ENCODE assay signal across 18 cellular contexts in genomic region chr9:122332083-122332482, GRCh38. TPM values are rescaled to one million over a fixed set of nuclear protein-coding genes. Genes with fewer than 3 reads are reported as not detected.
DNase-seq lines count a peak whose midpoint lies in the region; ATAC-seq, FAIRE-seq and TF ChIP-seq lines count a peak whose summit lies in the region.
"Had no signal": no experiment of that assay in that cellular context is flagged by ENCODE, and none has a peak within 500 bp of the region (broad histone marks: within the 10 kb centered on the region; RNA-seq: fewer than 3 reads in every experiment).

No MANE protein-coding gene starts in this region.

- no peaks in the 10 kb centered on the region for H3K9me3 ChIP-seq in GM12878 (replicated peaks; ENCODE audit: control insufficient read depth, insufficient read depth, low read length)
- H3K9me3 ChIP-seq in CD8-positive, alpha-beta memory T cell (ENCODE audit: low read length): no peaks in the 10 kb centered on the region
- H3K9me3 ChIP-seq: vagina had no signal

- H3K4me2 ChIP-seq in GM12878 (ENCODE audit: control insufficient read depth, insufficient read depth): no peak overlapping the region
- H3K4me2 ChIP-seq: smooth muscle cell had no signal

- TF ChIP-seq POLR2A in GM12878 (IDR thresholded peaks at IDR 0.05; ENCODE audit: low read depth, low read length): no peak

- no peak for TF ChIP-seq EP300 in GM12878 (IDR thresholded peaks at IDR 0.05; ENCODE audit: borderline replicate concordance in 1 of 2, control insufficient read depth in 1 of 2, low read depth in 2 of 2, low read length in 2 of 2)

- TF ChIP-seq CTCF in GM12878 (IDR thresholded peaks at IDR 0.05 in 2 of 3, conservative IDR thresholded peaks at IDR 0.05 in 1 of 3; ENCODE audit: control insufficient read depth in 2 of 3, extremely low read depth in 1 of 3, insufficient read depth in 1 of 3, low read depth in 3 of 3, low read length in 3 of 3): no peak

- no peak overlapping the region for H2AFZ ChIP-seq in GM12878 (ENCODE audit: control insufficient read depth, low read depth, low read length)

- peak overlapping the region in 1 of 8 donors; percentile 6 for H3K27ac Mint-ChIP-seq in CD8-positive, alpha-beta memory T cell

- intact Hi-C loops in GM12878 (cut with micrococcal nuclease; ENCODE audit: unreplicated experiment): no loop called here

- no peak overlapping the region for H3K9ac ChIP-seq in GM12878 (ENCODE audit: control insufficient read depth, insufficient read depth, low read length)

- no peaks in the 10 kb centered on the region for H3K27me3 ChIP-seq in GM12878 (replicated peaks in 1 of 2; ENCODE audit: control insufficient read depth in 2 of 2, insufficient read depth in 2 of 2, low read length in 1 of 2)
- H3K27me3 ChIP-seq in CD8-positive, alpha-beta memory T cell (ENCODE audit: insufficient read depth, low read length, poor library complexity, severe bottlenecking): no peaks in the 10 kb centered on the region
- H3K27me3 ChIP-seq: vagina had no signal

- POLR2A ChIA-PET in GM12878 (lab: Charles Lee): no interaction called here
- POLR2A ChIA-PET in CD8-positive, alpha-beta memory T cell (lab: Charles Lee): no interaction called here

- H3K27ac ChIP-seq in GM12878 (ENCODE audit: control insufficient read depth, insufficient read depth): no peak overlapping the region
- H3K27ac ChIP-seq in CD8-positive, alpha-beta memory T cell (ENCODE audit: low read depth, low read length): no peak overlapping the region
- H3K27ac ChIP-seq: brain microvascular endothelial cell, SK-N-MC, vagina, WERI-Rb-1 had no signal

- CTCF ChIA-PET in GM12878 (lab: Yijun Ruan, JAX): no interaction called here
- CTCF ChIA-PET in CD8-positive, alpha-beta memory T cell (lab: Charles Lee): no interaction called here

- RAD21 ChIA-PET in GM12878 (lab: Charles Lee; ENCODE audit: unreplicated experiment): no interaction called here

- no peaks in the 10 kb centered on the region for H4K20me1 ChIP-seq in GM12878 (ENCODE audit: control insufficient read depth, insufficient read depth)

- peaks cover 0 to 16% (median 7%) of the 10 kb centered on the region in 3 donors for H3K36me3 Mint-ChIP-seq in CD8-positive, alpha-beta memory T cell

- H3K36me3 ChIP-seq in GM12878 (ENCODE audit: control insufficient read depth in 2 of 2, insufficient read depth in 2 of 2, low read length in 1 of 2): no peaks in the 10 kb centered on the region; a peak in 2 of 4 replicates
- no peaks in the 10 kb centered on the region for H3K36me3 ChIP-seq in CD8-positive, alpha-beta memory T cell (ENCODE audit: insufficient read depth, low read length)
- H3K36me3 ChIP-seq: brain microvascular endothelial cell, vagina, WERI-Rb-1 had no signal

- no TSS peak for BruUV-seq in GM12878 (replicated peaks; lab: Mats Ljungman, UMichigan)

- no peaks in the 10 kb centered on the region for H3K27me3 Mint-ChIP-seq in CD8-positive, alpha-beta memory T cell
- H3K27me3 Mint-ChIP-seq: stimulated activated naive CD8-positive, alpha-beta T cell treated with anti-CD3 and anti-CD28 coated beads, Interleukin-15, Interleukin-2, amounts not matched to agents 100 ng/mL and 50 ng/mL, for 24 hours had no signal

- no peaks in the 10 kb centered on the region for H3K9me3 Mint-ChIP-seq in CD8-positive, alpha-beta memory T cell
- H3K9me3 Mint-ChIP-seq: stimulated activated naive CD8-positive, alpha-beta T cell treated with anti-CD3 and anti-CD28 coated beads, Interleukin-15, Interleukin-2, amounts not matched to agents 100 ng/mL and 50 ng/mL, for 24 hours had no signal

- H3K4me1 ChIP-seq in GM12878 (ENCODE audit: control insufficient read depth, insufficient read depth, low read length): 0 out of 2 replicates have a peak, but pooled peaks cover under 1% of the 10 kb centered on the region
- H3K4me1 ChIP-seq in CD8-positive, alpha-beta memory T cell (ENCODE audit: insufficient read depth, low read length): no peaks in the 10 kb centered on the region
- H3K4me1 ChIP-seq: vagina had no signal

- no peak overlapping the region for H3K4me3 Mint-ChIP-seq in CD8-positive, alpha-beta memory T cell
- H3K4me3 Mint-ChIP-seq: stimulated activated naive CD8-positive, alpha-beta T cell treated with anti-CD3 and anti-CD28 coated beads, Interleukin-15, Interleukin-2, amounts not matched to agents 100 ng/mL and 50 ng/mL, for 24 hours had no signal

- H3K4me3 ChIP-seq in GM12878: no peak overlapping the region
- no peak overlapping the region for H3K4me3 ChIP-seq in CD8-positive, alpha-beta memory T cell (ENCODE audit: low read length)
- H3K4me3 ChIP-seq: SK-N-MC, smooth muscle cell, vagina had no signal

- DNase-seq in DMS79 (lab: John Stamatoyannopoulos, UW): peak; percentile 55
- DNase-seq in Kasumi-1 (lab: John Stamatoyannopoulos, UW): peak; percentile 67 to 74
- no peak for DNase-seq in GM12878 (ENCODE audit: low read depth, low spot score)
- peak; percentile 58 to 90 for DNase-seq in lung microvascular endothelial cell (ENCODE audit: low read depth in 2 of 2)
- DNase-seq in urothelium cell line (ENCODE audit: low spot score): no peak
- no peak for DNase-seq in NCI-H2227 treated with DMSO at 0.1 percent for 48 hours (lab: John Stamatoyannopoulos, UW)
- no peak for DNase-seq in CD8-positive, alpha-beta memory T cell
- DNase-seq: AML-193, brain microvascular endothelial cell, IMR-90, NCI-H1092, NCI-H345, WERI-Rb-1 had no signal

- FAIRE-seq in GM12878 (lab: Jason Lieb, UNC): no peak
- FAIRE-seq in urothelium cell line (lab: Jason Lieb, UNC): no peak

- H3K79me2 ChIP-seq in GM12878 (ENCODE audit: control insufficient read depth, insufficient read depth, low read length): no peaks in the 10 kb centered on the region

- ATAC-seq in GM12878 (peak; percentile 36; the same call in 1 of the 3 replicates), GM21381 (IDR thresholded peaks at IDR 0.05; ENCODE audit: unreplicated experiment) (no peak)

- 58% methylated on average over 6 of the region's 6 CpGs for WGBS in GM12878 (ENCODE audit: insufficient coverage, insufficient replicate concordance, low lambda C conversion rate, missing lambda C conversion rate)

- TF ChIP-seq RAD21 in GM12878 (IDR thresholded peaks at IDR 0.05; ENCODE audit: insufficient read depth, low read depth, low read length): no peak

- in situ Hi-C loops in GM12878 (cut with MboI): no loop called here

- H3K4me1 Mint-ChIP-seq in CD8-positive, alpha-beta memory T cell: no peaks in the 10 kb centered on the region

- SMC1A ChIA-PET in GM12878 (lab: Charles Lee; ENCODE audit: uncharacterized antibody, unreplicated experiment): no interaction called here

TF ChIP-seq in GM12878, 131 proteins besides CTCF, POLR2A, EP300 and RAD21 (continues in another document):
- TF ChIP-seq NKRF (conservative IDR thresholded peaks at IDR 0.05) (no peak), RCOR1 (conservative IDR thresholded peaks at IDR 0.05; ENCODE audit: low read depth, low read length) (no peak), HDAC6 (IDR thresholded peaks at IDR 0.05; ENCODE audit: unreplicated experiment) (no peak), USF1 (IDR thresholded peaks at IDR 0.05; ENCODE audit: borderline replicate concordance, extremely low read length, insufficient read depth, low read depth, low read length) (no peak), SP1 (IDR thresholded peaks at IDR 0.05; ENCODE audit: low read depth, low read length) (no peak)

RNA-seq across cellular contexts. Expression of gene PTGS1, which starts 38.7 kb away (rescaled TPM):
- 2.3 and 3.1 TPM in 2 replicates for total RNA-seq in GM12878 (2013; cell fraction: nucleolus; rRNA removed)
- total RNA-seq in GM12878 (2014; rRNA removed) (0.98 and 1.3 TPM in 2 replicates), GM12878 (2014; rRNA removed; fragmentation: Illumina TruSeq; extraction: Trizol) (0.69 and 0.72 TPM in 2 replicates), GM12878 (2021) (1.2 TPM in 2 replicates), lung microvascular endothelial cell (1.4 and 1.5 TPM in 2 replicates)
- 1.5 TPM for polyA plus RNA-seq in GM12878 (2011; ENCODE audit: low read depth)
- polyA plus RNA-seq in GM12878 (2011; rRNA removed) (2.1 and 2.8 TPM in 2 replicates), GM12878 (2014; fragmentation: Illumina TruSeq; extraction: Trizol) (0.78 and 0.84 TPM in 2 replicates), GM12878 (2014; fragmentation: Nextera tagmentation; extraction: Ambion mirVana) (1 to 10 TPM in 1 of 2 experiments, under 1 TPM in 1; 0.60 to 1.1 TPM), GM12878 (2014; rRNA removed) (1.1 and 1.4 TPM in 2 replicates), GM12878 (2016; fragmentation: Nextera tagmentation; extraction: Ambion mirVana) (under 1 TPM; 0.16 to 0.48 TPM)
- polyA plus RNA-seq in GM12878 (2011; cell fraction: cytosol; rRNA removed): 3.0 and 3.2 TPM in 2 replicates
- 2.8 and 4.0 TPM in 2 replicates for polyA plus RNA-seq in GM12878 (2011; cell fraction: nucleus; rRNA removed)
- 1.4 and 1.6 TPM in 2 replicates for polyA plus RNA-seq in GM12878 (2012)
- polyA minus RNA-seq in GM12878 (2011; rRNA and poly(A)+ RNA removed): 1.4 and 2.4 TPM in 2 replicates
- 0.62 and 1.3 TPM in 2 replicates for polyA minus RNA-seq in GM12878 (2011; cell fraction: cytosol; rRNA and poly(A)+ RNA removed)
- 0.77 and 0.85 TPM in 2 replicates for polyA minus RNA-seq in GM12878 (2011; cell fraction: nucleus; rRNA and poly(A)+ RNA removed)
- under 1 TPM; 0.27 to 0.44 TPM for total RNA-seq in CD8-positive, alpha-beta memory T cell
- not detected for polyA plus RNA-seq in CD8-positive, alpha-beta memory T cell

Comparison
In these comparisons a context has a peak if more than half of its experiments do, and no peak if none do; other contexts are left out.
1. DNase-seq: peak in DMS79 (single experiment), Kasumi-1 (2 of 2) and lung microvascular endothelial cell (2 of 2); none in GM12878 (single experiment), urothelium cell line (single experiment), NCI-H2227 treated with DMSO at 0.1 percent for 48 hours (single experiment) and CD8-positive, alpha-beta memory T cell (0 of 5).